Comparison of ENCODE assay signal across 1 cellular context in the genomic region with DNA sequence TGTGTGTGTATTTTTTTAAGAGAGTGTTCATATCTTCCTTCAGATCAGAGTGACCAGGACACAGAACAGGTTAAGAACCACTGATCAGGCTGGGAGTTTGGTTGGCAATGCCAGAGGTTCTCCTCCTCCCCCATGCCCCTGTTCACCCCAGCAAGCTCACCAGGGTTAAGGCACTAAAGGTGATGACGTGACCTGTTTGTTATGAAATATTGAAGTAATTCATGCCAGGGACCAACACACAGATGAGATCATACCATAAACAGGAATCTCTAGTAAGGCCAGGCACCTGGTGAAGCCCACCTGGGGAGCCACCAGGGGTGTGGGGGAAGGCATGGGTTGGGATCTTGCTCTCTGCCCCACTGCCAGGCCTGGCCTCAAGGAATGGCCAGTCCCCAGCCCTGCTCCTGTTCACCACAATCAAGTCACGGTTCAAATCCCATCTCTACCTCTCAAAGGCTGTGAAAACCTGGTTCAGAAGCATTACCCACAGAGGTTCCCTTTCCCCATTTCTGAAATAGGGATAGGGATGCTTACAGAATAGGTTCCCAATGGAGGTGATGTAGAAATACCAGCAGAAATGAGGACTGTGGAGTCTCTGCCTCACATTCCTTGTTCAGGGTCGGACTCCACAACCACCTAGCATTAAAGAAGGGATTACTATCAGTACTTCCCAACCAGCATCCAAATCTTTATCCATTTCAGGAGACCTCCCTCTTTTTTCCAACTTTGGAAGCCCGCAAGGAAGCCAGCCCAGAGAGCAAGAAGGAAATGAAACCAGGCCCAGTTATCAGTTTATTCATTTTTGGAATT.
A peak's percentile ranks its signal among the peaks of the same experiment; 100 is the strongest.
TF ChIP-seq lines count a peak whose summit lies in the region.

No MANE protein-coding gene starts in this region.

TF ChIP-seq in IMR-90, 13 proteins besides CTCF, POLR2A, EP300 and RAD21 (continued from another document):
- TF ChIP-seq FOS (IDR thresholded peaks at IDR 0.05; ENCODE audit: low read depth, low read length) = peak; percentile 15; the same call in 1 of the 2 replicates
- peak; percentile 29; the same call in 1 of the 2 replicates for TF ChIP-seq SMC3 (IDR thresholded peaks at IDR 0.05; ENCODE audit: low read depth, low read length)
- TF ChIP-seq, protein P1, sequence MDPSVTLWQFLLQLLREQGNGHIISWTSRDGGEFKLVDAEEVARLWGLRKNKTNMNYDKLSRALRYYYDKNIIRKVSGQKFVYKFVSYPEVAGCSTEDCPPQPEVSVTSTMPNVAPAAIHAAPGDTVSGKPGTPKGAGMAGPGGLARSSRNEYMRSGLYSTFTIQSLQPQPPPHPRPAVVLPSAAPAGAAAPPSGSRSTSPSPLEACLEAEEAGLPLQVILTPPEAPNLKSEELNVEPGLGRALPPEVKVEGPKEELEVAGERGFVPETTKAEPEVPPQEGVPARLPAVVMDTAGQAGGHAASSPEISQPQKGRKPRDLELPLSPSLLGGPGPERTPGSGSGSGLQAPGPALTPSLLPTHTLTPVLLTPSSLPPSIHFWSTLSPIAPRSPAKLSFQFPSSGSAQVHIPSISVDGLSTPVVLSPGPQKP (IDR thresholded peaks at IDR 0.05; ENCODE audit: borderline replicate concordance, low read depth, low read length) = no peak
- no peak; the same call in none of the 2 replicates for TF ChIP-seq CHD1 (IDR thresholded peaks at IDR 0.05; ENCODE audit: low read depth, low read length)
- no peak for TF ChIP-seq RCOR1 (IDR thresholded peaks at IDR 0.05; ENCODE audit: insufficient replicate concordance, low read length)
- peak; percentile 38; the same call in 1 of the 2 replicates for TF ChIP-seq CEBPB (IDR thresholded peaks at IDR 0.05; ENCODE audit: low read depth, low read length)
- TF ChIP-seq MAZ (IDR thresholded peaks at IDR 0.05; ENCODE audit: borderline replicate concordance, low read depth, low read length) = peak; percentile 49
- no peak for TF ChIP-seq MAFK (IDR thresholded peaks at IDR 0.05; ENCODE audit: low read depth, low read length)
- TF ChIP-seq MXI1 (IDR thresholded peaks at IDR 0.05; ENCODE audit: borderline replicate concordance, low read depth, low read length) = no peak
- TF ChIP-seq BHLHE40 (IDR thresholded peaks at IDR 0.05; ENCODE audit: low read depth, low read length) = 0 out of 2 replicates have a peak, but pooled peaks have one; percentile 2
- TF ChIP-seq, protein P2, sequence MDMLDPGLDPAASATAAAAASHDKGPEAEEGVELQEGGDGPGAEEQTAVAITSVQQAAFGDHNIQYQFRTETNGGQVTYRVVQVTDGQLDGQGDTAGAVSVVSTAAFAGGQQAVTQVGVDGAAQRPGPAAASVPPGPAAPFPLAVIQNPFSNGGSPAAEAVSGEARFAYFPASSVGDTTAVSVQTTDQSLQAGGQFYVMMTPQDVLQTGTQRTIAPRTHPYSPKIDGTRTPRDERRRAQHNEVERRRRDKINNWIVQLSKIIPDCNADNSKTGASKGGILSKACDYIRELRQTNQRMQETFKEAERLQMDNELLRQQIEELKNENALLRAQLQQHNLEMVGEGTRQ (IDR thresholded peaks at IDR 0.05; ENCODE audit: low read depth, low read length) = peak; percentile 6
- no peak for TF ChIP-seq RFX5 (IDR thresholded peaks at IDR 0.05; ENCODE audit: low read depth, low read length)
TF ChIP-seq in IMR-90: peak in this region for 7.
